In genomic region chr9:129770741-129771140, GRCh38 we compare ENCODE assay signal across 9 cellular contexts.
"Had no signal": no experiment of that assay in that cellular context is flagged by ENCODE, and none has a peak within 500 bp of the region (broad histone marks: within the 10 kb centered on the region; RNA-seq: fewer than 3 reads in every experiment).

No MANE protein-coding gene starts in this region.

- ATAC-seq: HCT116 had no signal

- H3K9me3 ChIP-seq: HAP-1 had no signal

- DNase-seq: GM23248, GOT3, H7, HFFc6, IMR-90, KG1 had no signal

- H3K9ac ChIP-seq: GM23248 had no signal

- H3K4me3 ChIP-seq: GM23248, HAP-1 had no signal

- H3K9me3 Mint-ChIP-seq: HFFc6 had no signal

- H2AFZ ChIP-seq: GM23248 had no signal

- H3K27ac Mint-ChIP-seq: HFFc6 had no signal

- H3K4me1 ChIP-seq: HAP-1 had no signal

- H3K36me3 ChIP-seq: HAP-1 had no signal

- H3K4me3 Mint-ChIP-seq: HFFc6 had no signal

- H3K27ac ChIP-seq: GM23248, HL-60 had no signal
